In genomic region chr21:29334717-29335428, GRCh38 we compare ENCODE assay signal across 11 cellular contexts. TPM values are rescaled to one million over a fixed set of nuclear protein-coding genes. Genes with fewer than 3 reads are reported as not detected.
DNase-seq lines count a peak whose midpoint lies in the region; ATAC-seq and TF ChIP-seq lines count a peak whose summit lies in the region.
"Had no signal": no experiment of that assay in that cellular context is flagged by ENCODE, and none has a peak within 500 bp of the region (broad histone marks: within the 10 kb centered on the region; RNA-seq: fewer than 3 reads in every experiment).

No MANE protein-coding gene starts in this region.

- ATAC-seq in stimulated activated memory B cell treated with anti-CD40 and anti-IgM and Interleukin-4, amounts not matched to agents 10 μg/mL and 1 μg/mL and 100 μg/mL, for 72 hours: no peak

- H3K9ac ChIP-seq in skeletal muscle satellite cell (ENCODE audit: low read depth, low read length): peak overlapping the region; percentile 66

- H3K9me3 Mint-ChIP-seq in activated naive CD4-positive, alpha-beta T cell treated with anti-CD3 and anti-CD28 coated beads for 36 hours: no peaks in the 10 kb centered on the region
- H3K9me3 Mint-ChIP-seq in stimulated activated memory B cell treated with anti-CD40 and anti-IgM and Interleukin-4, amounts not matched to agents 10 μg/mL and 1 μg/mL and 100 μg/mL, for 72 hours: no peaks in the 10 kb centered on the region
- H3K9me3 Mint-ChIP-seq: memory B cell had no signal

- H3K36me3 ChIP-seq in skeletal muscle satellite cell (ENCODE audit: insufficient read depth, low read length): peaks cover 16% of the 10 kb centered on the region

- H3K4me3 Mint-ChIP-seq in activated naive CD4-positive, alpha-beta T cell treated with anti-CD3 and anti-CD28 coated beads for 36 hours: no peak overlapping the region
- no peak overlapping the region for H3K4me3 Mint-ChIP-seq in stimulated activated memory B cell treated with anti-CD40 and anti-IgM and Interleukin-4, amounts not matched to agents 10 μg/mL and 1 μg/mL and 100 μg/mL, for 72 hours
- H3K4me3 Mint-ChIP-seq: memory B cell had no signal

- H3K27me3 ChIP-seq in HL-60 (ENCODE audit: insufficient read depth, poor library complexity, severe bottlenecking) (no peaks in the 10 kb centered on the region), skeletal muscle satellite cell (ENCODE audit: control insufficient read depth, insufficient read depth, low read length) (no peaks in the 10 kb centered on the region)

- intact Hi-C loops in activated naive CD4-positive, alpha-beta T cell treated with anti-CD3 and anti-CD28 coated beads for 36 hours (cut with micrococcal nuclease): loop anchor here (2.0 kb wide), 1 partner anchor 16 kb away; no protein-coding TSS in a partner anchor

- no peak for TF ChIP-seq CTCF in HL-60 (IDR thresholded peaks at IDR 0.05; ENCODE audit: insufficient read depth, low read length)

- H3K27ac Mint-ChIP-seq in activated naive CD4-positive, alpha-beta T cell treated with anti-CD3 and anti-CD28 coated beads for 36 hours: no peak overlapping the region
- no peak overlapping the region for H3K27ac Mint-ChIP-seq in stimulated activated memory B cell treated with anti-CD40 and anti-IgM and Interleukin-4, amounts not matched to agents 10 μg/mL and 1 μg/mL and 100 μg/mL, for 72 hours

- peaks cover 59% of the 10 kb centered on the region for H3K4me1 ChIP-seq in skeletal muscle satellite cell (ENCODE audit: control insufficient read depth, insufficient read depth, low read length)

- no peaks in the 10 kb centered on the region for H3K9me3 ChIP-seq in skeletal muscle satellite cell (replicated peaks; ENCODE audit: low read length)

- CTCF ChIA-PET in activated naive CD4-positive, alpha-beta T cell treated with anti-CD3 and anti-CD28 coated beads for 36 hours (lab: Charles Lee): interaction anchor here (0.6 to 1.3 kb wide), 3 partner anchors 14 to 42 kb away, joined by 3 to 6 read pairs (median 4); no protein-coding TSS in a partner anchor

- H3K36me3 Mint-ChIP-seq in activated naive CD4-positive, alpha-beta T cell treated with anti-CD3 and anti-CD28 coated beads for 36 hours (ENCODE audit: low read depth): peaks cover 17% of the 10 kb centered on the region
- H3K36me3 Mint-ChIP-seq in stimulated activated memory B cell treated with anti-CD40 and anti-IgM and Interleukin-4, amounts not matched to agents 10 μg/mL and 1 μg/mL and 100 μg/mL, for 72 hours: peaks cover 49% of the 10 kb centered on the region

- H3K27me3 Mint-ChIP-seq in activated naive CD4-positive, alpha-beta T cell treated with anti-CD3 and anti-CD28 coated beads for 36 hours (ENCODE audit: low read depth): no peaks in the 10 kb centered on the region
- no peaks in the 10 kb centered on the region for H3K27me3 Mint-ChIP-seq in stimulated activated memory B cell treated with anti-CD40 and anti-IgM and Interleukin-4, amounts not matched to agents 10 μg/mL and 1 μg/mL and 100 μg/mL, for 72 hours
- H3K27me3 Mint-ChIP-seq: memory B cell had no signal

- H3K4me3 ChIP-seq in HL-60 (replicated peaks; ENCODE audit: insufficient read depth, low read length) (no peak overlapping the region), skeletal muscle satellite cell (ENCODE audit: low read length) (peak overlapping the region; percentile 8)
- H3K4me3 ChIP-seq: SK-N-MC had no signal

- H3K27ac ChIP-seq in HL-60 (replicated peaks): 0 out of 2 replicates have a peak overlapping the region, but pooled peaks have one; percentile 27
- peak overlapping the region; percentile 21 for H3K27ac ChIP-seq in epithelial cell of prostate
- H3K27ac ChIP-seq: SK-N-MC had no signal

- DNase-seq in HL-60 (ENCODE audit: low read depth in 1 of 2, low spot score in 1 of 2) (peak; percentile 72 to 79), SKM-1 treated with dmso at 0.1 percent for 144 hours (lab: John Stamatoyannopoulos, UW; ENCODE audit: unreplicated experiment) (peak; percentile 54), epithelial cell of prostate (ENCODE audit: low read depth, low spot score) (no peak)
- no peak for DNase-seq in activated naive CD4-positive, alpha-beta T cell treated with anti-CD3 and anti-CD28 coated beads for 36 hours
- no peak for DNase-seq in stimulated activated CD4-positive, alpha-beta T cell treated with anti-CD3 and anti-CD28 coated beads, Interleukin-2, amount 100 ng/mL, for 24 hours
- DNase-seq: activated naive CD4-positive, alpha-beta T cell treated with Interleukin-2 at 50 U/mL for 16 hours; hypothalamus had no signal

- peaks cover 19% of the 10 kb centered on the region for H3K4me1 Mint-ChIP-seq in activated naive CD4-positive, alpha-beta T cell treated with anti-CD3 and anti-CD28 coated beads for 36 hours (ENCODE audit: low read depth)
- H3K4me1 Mint-ChIP-seq in stimulated activated memory B cell treated with anti-CD40 and anti-IgM and Interleukin-4, amounts not matched to agents 10 μg/mL and 1 μg/mL and 100 μg/mL, for 72 hours: peaks cover 15% of the 10 kb centered on the region

- peak overlapping the region; percentile 50 for H3K4me2 ChIP-seq in skeletal muscle satellite cell (ENCODE audit: low read length)

RNA-seq across cellular contexts. Expression of gene BACH1, which starts 36.2 kb away (rescaled TPM):
- 40.6 and 46.4 TPM in 2 replicates for total RNA-seq in skeletal muscle satellite cell (2012; rRNA removed)
- total RNA-seq in activated naive CD4-positive, alpha-beta T cell treated with anti-CD3 and anti-CD28 coated beads for 36 hours: 10 to 100 TPM; 22.6 to 23.2 TPM

Comparison
In these comparisons a context has a peak if more than half of its experiments do, and no peak if none do; other contexts are left out.
1. DNase-seq: peak in HL-60 (2 of 2) and SKM-1 treated with dmso at 0.1 percent for 144 hours (single experiment); none in epithelial cell of prostate (single experiment), activated naive CD4-positive, alpha-beta T cell treated with anti-CD3 and anti-CD28 coated beads for 36 hours (single experiment) and stimulated activated CD4-positive, alpha-beta T cell treated with anti-CD3 and anti-CD28 coated beads, Interleukin-2, amount 100 ng/mL, for 24 hours (0 of 2).